21 cellular contexts compared by ENCODE assay signal in genomic region chr4:97513917-97514316, GRCh38.
"Had no signal": no experiment of that assay in that cellular context is flagged by ENCODE, and none has a peak within 500 bp of the region (broad histone marks: within the 10 kb centered on the region; RNA-seq: fewer than 3 reads in every experiment).

No MANE protein-coding gene starts in this region.

- DNase-seq: IMR-90, Karpas-422, KG1, MM.1S, NCI-H1092 treated with DMSO at 0.1 percent for 48 hours, NCI-H1436, NCI-H187, NCI-H2029, NCI-H2081 treated with DMSO at 0.1 percent for 48 hours, NCI-H2171, NCI-H226, NCI-H446, NCI-H510A, NCI-H524 treated with DMSO at 0.1 percent for 48 hours, NCI-H69, NCI-H774, PC-3, SHP77 had no signal

- ATAC-seq: Panc1, PC-3, SK-N-SH treated with all-trans-retinoic acid at 6 μM for 48 hours had no signal

- H3K27ac ChIP-seq: RWPE1 had no signal
